8 cellular contexts compared by ENCODE assay signal in the genomic region with DNA sequence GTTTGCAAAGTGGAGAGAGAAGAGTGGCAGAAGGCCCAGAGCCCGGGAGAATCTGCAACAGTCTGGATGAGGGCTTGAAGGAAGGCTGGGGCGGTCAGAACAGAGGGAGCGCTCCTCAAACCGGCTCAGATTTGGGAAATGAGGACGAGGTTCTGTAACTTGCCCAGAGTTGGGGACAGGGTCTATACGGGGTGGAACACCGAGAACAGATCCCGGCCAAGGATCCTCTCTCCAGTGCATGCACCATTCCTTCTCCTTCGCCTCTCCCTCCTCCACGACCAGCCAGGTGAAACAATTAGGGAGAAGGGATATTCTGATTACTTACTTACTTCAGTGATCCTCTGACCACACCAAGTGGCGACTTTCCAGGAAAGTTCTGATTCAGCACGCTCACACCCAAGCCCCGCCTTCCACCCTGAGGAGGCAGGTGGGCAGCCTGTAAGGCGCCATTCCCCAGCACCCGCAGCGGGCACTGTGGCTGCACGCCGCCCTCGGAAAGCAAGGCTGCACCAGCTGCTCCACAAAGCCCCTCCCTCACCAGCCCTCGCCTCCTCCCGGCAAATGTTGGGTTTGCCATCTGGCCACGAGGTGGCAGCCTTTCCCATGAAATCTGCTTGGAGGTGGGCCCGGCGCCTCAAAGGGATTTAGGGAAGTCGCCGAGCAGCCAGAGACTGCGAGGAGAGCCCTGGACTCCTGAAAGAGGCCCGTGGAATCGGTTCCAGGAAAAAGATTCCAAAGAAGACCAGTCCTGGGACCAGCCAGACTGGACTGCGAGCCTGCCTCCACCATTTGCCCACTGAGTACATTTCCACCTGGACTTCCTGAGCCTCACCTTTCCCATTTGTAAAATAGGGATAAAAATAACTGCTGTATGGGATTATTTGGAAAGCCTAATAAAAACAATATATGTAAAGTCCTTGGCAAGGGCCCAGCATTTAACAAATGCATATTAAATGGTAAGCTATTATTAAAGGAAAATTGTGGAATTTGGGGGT. TPM values are rescaled to one million over a fixed set of nuclear protein-coding genes. Genes with fewer than 3 reads are reported as not detected.
A peak's percentile ranks its signal among the peaks of the same experiment; 100 is the strongest.
DNase-seq lines count a peak whose midpoint lies in the region; ATAC-seq, FAIRE-seq and TF ChIP-seq lines count a peak whose summit lies in the region.

No MANE protein-coding gene starts in this region.

- H3K27ac ChIP-seq in A549 (peak overlapping the region; percentile 78 to 87), skin epidermis (peak overlapping the region in 3 of 21 experiments; percentile 6 to 9 (median 8))

- ATAC-seq in A549, result peak; percentile 85 to 94
- peak; percentile 74 for ATAC-seq in GM18519 (IDR thresholded peaks at IDR 0.05; ENCODE audit: low FRiP score, unreplicated experiment)
- ATAC-seq in HG03064 (IDR thresholded peaks at IDR 0.05; ENCODE audit: low read depth, unreplicated experiment), result peak; percentile 83

- peaks cover 26% of the 10 kb centered on the region for H3K4me1 ChIP-seq in A549

- CTCF ChIA-PET in A549 (lab: Yijun Ruan, JAX), result interaction anchor here (0.6 to 3.7 kb wide), 61 partner anchors 9 to 436 kb away, joined by 3 to 34 read pairs (median 6); a partner anchor contains a TSS

- no peak for TF ChIP-seq EP300 in A549 (IDR thresholded peaks at IDR 0.05)

- peak; percentile 99 for TF ChIP-seq RAD21 in A549 (conservative IDR thresholded peaks at IDR 0.05 in 1 of 2, IDR thresholded peaks at IDR 0.05 in 1 of 2)

- H3K4me3 ChIP-seq in A549 (peak overlapping the region; percentile 42), skin epidermis (peak overlapping the region in 5 of 7 experiments; percentile 1 to 31 (median 20))

- DNase-seq in A549 (ENCODE audit: low read depth in 1 of 2, low spot score in 1 of 2), result peak; percentile 90 to 91
- peak; percentile 60 for DNase-seq in NCI-H2081 treated with DMSO at 0.1 percent for 48 hours (lab: John Stamatoyannopoulos, UW)
- peak; percentile 83 for DNase-seq in UCSD-AML1 (lab: John Stamatoyannopoulos, UW; ENCODE audit: unreplicated experiment)
- DNase-seq in T47D (ENCODE audit: low read depth in 1 of 2, low spot score in 1 of 2), result peak; percentile 82 to 96
- peak; percentile 93 for DNase-seq in iPS-NIHi11 (ENCODE audit: low spot score)

- in situ Hi-C loops in T47D (cut with HindIII; ENCODE audit: low pct_unique_long_range_greater_than_20kb, low sequenced_read_pairs), result no loop called here

- POLR2A ChIA-PET in A549 (lab: Yijun Ruan, JAX), result interaction anchor here (0.8 to 1.0 kb wide), 2 partner anchors 36 to 218 kb away, joined by 3 read pairs; no protein-coding TSS in a partner anchor

- TF ChIP-seq CTCF in A549 (IDR thresholded peaks at IDR 0.05), result peak; percentile 92

- FAIRE-seq in A549 (lab: Jason Lieb, UNC), result peak; percentile 93

- 0 out of 3 replicates have a peak, but pooled peaks cover 5% of the 10 kb centered on the region for H3K9me3 ChIP-seq in A549

- H3K4me2 ChIP-seq in A549, result peak overlapping the region; percentile 73

- 11% methylated on average over 27 of the region's 30 CpGs for WGBS in A549 (ENCODE audit: missing lambda C conversion rate)

- TF ChIP-seq POLR2A in A549 (IDR thresholded peaks at IDR 0.05; ENCODE audit: low read length), result peak; percentile 23; the same call in 1 of the 2 replicates

TF ChIP-seq in A549, 52 proteins besides CTCF, POLR2A, EP300 and RAD21:
- TF ChIP-seq ZC3H11A (IDR thresholded peaks at IDR 0.05), result no peak
- TF ChIP-seq, protein P1, sequence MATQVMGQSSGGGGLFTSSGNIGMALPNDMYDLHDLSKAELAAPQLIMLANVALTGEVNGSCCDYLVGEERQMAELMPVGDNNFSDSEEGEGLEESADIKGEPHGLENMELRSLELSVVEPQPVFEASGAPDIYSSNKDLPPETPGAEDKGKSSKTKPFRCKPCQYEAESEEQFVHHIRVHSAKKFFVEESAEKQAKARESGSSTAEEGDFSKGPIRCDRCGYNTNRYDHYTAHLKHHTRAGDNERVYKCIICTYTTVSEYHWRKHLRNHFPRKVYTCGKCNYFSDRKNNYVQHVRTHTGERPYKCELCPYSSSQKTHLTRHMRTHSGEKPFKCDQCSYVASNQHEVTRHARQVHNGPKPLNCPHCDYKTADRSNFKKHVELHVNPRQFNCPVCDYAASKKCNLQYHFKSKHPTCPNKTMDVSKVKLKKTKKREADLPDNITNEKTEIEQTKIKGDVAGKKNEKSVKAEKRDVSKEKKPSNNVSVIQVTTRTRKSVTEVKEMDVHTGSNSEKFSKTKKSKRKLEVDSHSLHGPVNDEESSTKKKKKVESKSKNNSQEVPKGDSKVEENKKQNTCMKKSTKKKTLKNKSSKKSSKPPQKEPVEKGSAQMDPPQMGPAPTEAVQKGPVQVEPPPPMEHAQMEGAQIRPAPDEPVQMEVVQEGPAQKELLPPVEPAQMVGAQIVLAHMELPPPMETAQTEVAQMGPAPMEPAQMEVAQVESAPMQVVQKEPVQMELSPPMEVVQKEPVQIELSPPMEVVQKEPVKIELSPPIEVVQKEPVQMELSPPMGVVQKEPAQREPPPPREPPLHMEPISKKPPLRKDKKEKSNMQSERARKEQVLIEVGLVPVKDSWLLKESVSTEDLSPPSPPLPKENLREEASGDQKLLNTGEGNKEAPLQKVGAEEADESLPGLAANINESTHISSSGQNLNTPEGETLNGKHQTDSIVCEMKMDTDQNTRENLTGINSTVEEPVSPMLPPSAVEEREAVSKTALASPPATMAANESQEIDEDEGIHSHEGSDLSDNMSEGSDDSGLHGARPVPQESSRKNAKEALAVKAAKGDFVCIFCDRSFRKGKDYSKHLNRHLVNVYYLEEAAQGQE (IDR thresholded peaks at IDR 0.05), result no peak
- TF ChIP-seq EHMT2 (IDR thresholded peaks at IDR 0.05; ENCODE audit: low read depth), result no peak
- TF ChIP-seq CBX8 (IDR thresholded peaks at IDR 0.05), result no peak
- TF ChIP-seq, protein P2, sequence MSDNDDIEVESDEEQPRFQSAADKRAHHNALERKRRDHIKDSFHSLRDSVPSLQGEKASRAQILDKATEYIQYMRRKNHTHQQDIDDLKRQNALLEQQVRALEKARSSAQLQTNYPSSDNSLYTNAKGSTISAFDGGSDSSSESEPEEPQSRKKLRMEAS (IDR thresholded peaks at IDR 0.05), result peak; percentile 67
- TF ChIP-seq, protein P3, sequence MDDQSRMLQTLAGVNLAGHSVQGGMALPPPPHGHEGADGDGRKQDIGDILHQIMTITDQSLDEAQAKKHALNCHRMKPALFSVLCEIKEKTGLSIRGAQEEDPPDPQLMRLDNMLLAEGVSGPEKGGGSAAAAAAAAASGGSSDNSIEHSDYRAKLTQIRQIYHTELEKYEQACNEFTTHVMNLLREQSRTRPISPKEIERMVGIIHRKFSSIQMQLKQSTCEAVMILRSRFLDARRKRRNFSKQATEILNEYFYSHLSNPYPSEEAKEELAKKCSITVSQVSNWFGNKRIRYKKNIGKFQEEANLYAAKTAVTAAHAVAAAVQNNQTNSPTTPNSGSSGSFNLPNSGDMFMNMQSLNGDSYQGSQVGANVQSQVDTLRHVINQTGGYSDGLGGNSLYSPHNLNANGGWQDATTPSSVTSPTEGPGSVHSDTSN (IDR thresholded peaks at IDR 0.05), result no peak
- no peak for TF ChIP-seq ZFP36 (IDR thresholded peaks at IDR 0.05; ENCODE audit: borderline replicate concordance, partially characterized antibody)
- TF ChIP-seq HEYL (CRISPR knock-in tag; IDR thresholded peaks at IDR 0.05), result no peak
- peak; percentile 83 for TF ChIP-seq KDM5A (IDR thresholded peaks at IDR 0.05)
- no peak for TF ChIP-seq PHF8 (IDR thresholded peaks at IDR 0.05; ENCODE audit: borderline replicate concordance, low read depth)
- TF ChIP-seq, protein P4, sequence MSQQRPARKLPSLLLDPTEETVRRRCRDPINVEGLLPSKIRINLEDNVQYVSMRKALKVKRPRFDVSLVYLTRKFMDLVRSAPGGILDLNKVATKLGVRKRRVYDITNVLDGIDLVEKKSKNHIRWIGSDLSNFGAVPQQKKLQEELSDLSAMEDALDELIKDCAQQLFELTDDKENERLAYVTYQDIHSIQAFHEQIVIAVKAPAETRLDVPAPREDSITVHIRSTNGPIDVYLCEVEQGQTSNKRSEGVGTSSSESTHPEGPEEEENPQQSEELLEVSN (IDR thresholded peaks at IDR 0.05; ENCODE audit: borderline replicate concordance, low read depth), result no peak
- no peak for TF ChIP-seq TP53 (CRISPR knock-in tag; IDR thresholded peaks at IDR 0.05)
- no peak for TF ChIP-seq CHD4 (IDR thresholded peaks at IDR 0.05; ENCODE audit: borderline replicate concordance)
- no peak for TF ChIP-seq KDM1A (IDR thresholded peaks at IDR 0.05; ENCODE audit: low read depth)
- no peak for TF ChIP-seq GATA3 (IDR thresholded peaks at IDR 0.05; ENCODE audit: borderline replicate concordance)
- TF ChIP-seq, protein P5, sequence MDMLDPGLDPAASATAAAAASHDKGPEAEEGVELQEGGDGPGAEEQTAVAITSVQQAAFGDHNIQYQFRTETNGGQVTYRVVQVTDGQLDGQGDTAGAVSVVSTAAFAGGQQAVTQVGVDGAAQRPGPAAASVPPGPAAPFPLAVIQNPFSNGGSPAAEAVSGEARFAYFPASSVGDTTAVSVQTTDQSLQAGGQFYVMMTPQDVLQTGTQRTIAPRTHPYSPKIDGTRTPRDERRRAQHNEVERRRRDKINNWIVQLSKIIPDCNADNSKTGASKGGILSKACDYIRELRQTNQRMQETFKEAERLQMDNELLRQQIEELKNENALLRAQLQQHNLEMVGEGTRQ (IDR thresholded peaks at IDR 0.05), result no peak; the same call in 1 of the 2 replicates
- no peak for TF ChIP-seq ZSCAN20 (CRISPR knock-in tag; IDR thresholded peaks at IDR 0.05)
- TF ChIP-seq FOSL2 (IDR thresholded peaks at IDR 0.05), result no peak
- no peak for TF ChIP-seq FOSL2 (CRISPR knock-in tag; IDR thresholded peaks at IDR 0.05)
- TF ChIP-seq HOXB13 (CRISPR knock-in tag; IDR thresholded peaks at IDR 0.05; ENCODE audit: low read depth), result no peak
- TF ChIP-seq NFE2L2 (conservative IDR thresholded peaks at IDR 0.05; ENCODE audit: low read length), result no peak
- no peak for TF ChIP-seq FOXS1 (CRISPR knock-in tag; IDR thresholded peaks at IDR 0.05)
- peak; percentile 98 for TF ChIP-seq SMC3 (IDR thresholded peaks at IDR 0.05)
- TF ChIP-seq MAFK (IDR thresholded peaks at IDR 0.05; ENCODE audit: partially characterized antibody), result no peak
- no peak for TF ChIP-seq SREBF2 (IDR thresholded peaks at IDR 0.05)

RNA-seq across cellular contexts. Expression of a gene that starts 22.2 kb away (rescaled TPM):
- polyA plus RNA-seq in A549 (2011; rRNA removed) (75.0 and 98.1 TPM in 2 replicates), A549 (2017; fragmentation: RNase III; extraction: RNeasy Plus Mini Kit Qiagen cat#74134 plus additional on column Dnase treatment) (88.5 to 113 TPM (median 92.2 TPM) in 3 replicates)
- 52.9 and 53.5 TPM in 2 replicates for polyA plus RNA-seq in A549 (2012; cell fraction: cytosol; rRNA removed)
- polyA plus RNA-seq in A549 (2012; cell fraction: nucleus; rRNA removed), result 45.0 and 53.1 TPM in 2 replicates
- polyA minus RNA-seq in A549 (2011; rRNA and poly(A)+ RNA removed), result 107 and 125 TPM in 2 replicates
